ENCODE assay signal across 9 cellular contexts in genomic region chr1:160111462-160111861, GRCh38. TPM values are rescaled to one million over a fixed set of nuclear protein-coding genes. Genes with fewer than 3 reads are reported as not detected.
"Had no signal": no experiment of that assay in that cellular context is flagged by ENCODE, and none has a peak within 500 bp of the region (broad histone marks: within the 10 kb centered on the region; RNA-seq: fewer than 3 reads in every experiment).

No MANE protein-coding gene starts in this region.

RNA-seq across cellular contexts. Expression of gene ATP1A2, which starts 4.1 kb away (rescaled TPM):
- total RNA-seq: activated CD4-positive, alpha-beta memory T cell treated with anti-CD3 and anti-CD28 coated beads, Interleukin-2, amount 10 ng/mL, durations not matched to agents 7 days and 5 days; activated CD4-positive, alpha-beta T cell treated with anti-CD3 and anti-CD28 coated beads for 36 hours; activated CD4-positive, alpha-beta T cell treated with anti-CD3 and anti-CD28 coated beads, Interleukin-2, amount 10 ng/mL, durations not matched to agents 7 days and 5 days; activated CD8-positive, alpha-beta memory T cell treated with anti-CD3 and anti-CD28 coated beads, Interleukin-2, amount 10 ng/mL, durations not matched to agents 7 days and 5 days; activated CD8-positive, alpha-beta T cell treated with anti-CD3 and anti-CD28 coated beads, Interleukin-2, amount 10 ng/mL, durations not matched to agents 7 days and 5 days; activated naive CD8-positive, alpha-beta T cell treated with anti-CD3 and anti-CD28 coated beads, Interleukin-2, amount 10 ng/mL, durations not matched to agents 7 days and 5 days; activated T-helper 2 cell treated with anti-CD3 and anti-CD28 coated beads, Interferon-gamma antibody, Interleukin-2, Interleukin-4, amounts not matched to agents 10 μg/mL and 5 μg/mL and 100 μg/mL, durations not matched to agents 14 hours and 24 hours and 36 hours; bronchial epithelial cell had no signal

RNA-seq across cellular contexts. Expression of gene KCNJ9, which starts 30.1 kb away (rescaled TPM):
- total RNA-seq: activated CD4-positive, alpha-beta memory T cell treated with anti-CD3 and anti-CD28 coated beads, Interleukin-2, amount 10 ng/mL, durations not matched to agents 7 days and 5 days; activated CD4-positive, alpha-beta T cell treated with anti-CD3 and anti-CD28 coated beads, Interleukin-2, amount 10 ng/mL, durations not matched to agents 7 days and 5 days; activated CD8-positive, alpha-beta memory T cell treated with anti-CD3 and anti-CD28 coated beads, Interleukin-2, amount 10 ng/mL, durations not matched to agents 7 days and 5 days; activated CD8-positive, alpha-beta T cell treated with anti-CD3 and anti-CD28 coated beads, Interleukin-2, amount 10 ng/mL, durations not matched to agents 7 days and 5 days; activated naive CD8-positive, alpha-beta T cell treated with anti-CD3 and anti-CD28 coated beads, Interleukin-2, amount 10 ng/mL, durations not matched to agents 7 days and 5 days; activated T-helper 2 cell treated with anti-CD3 and anti-CD28 coated beads, Interferon-gamma antibody, Interleukin-2, Interleukin-4, amounts not matched to agents 10 μg/mL and 5 μg/mL and 100 μg/mL, durations not matched to agents 14 hours and 24 hours and 36 hours had no signal

RNA-seq across cellular contexts. Expression of gene ATP1A4, which starts 39.9 kb away (rescaled TPM):
- total RNA-seq: activated CD4-positive, alpha-beta T cell treated with anti-CD3 and anti-CD28 coated beads for 36 hours; activated CD4-positive, alpha-beta T cell treated with anti-CD3 and anti-CD28 coated beads, Interleukin-2, amount 10 ng/mL, durations not matched to agents 7 days and 5 days; activated CD8-positive, alpha-beta T cell treated with anti-CD3 and anti-CD28 coated beads, Interleukin-2, amount 10 ng/mL, durations not matched to agents 7 days and 5 days; activated naive CD8-positive, alpha-beta T cell treated with anti-CD3 and anti-CD28 coated beads, Interleukin-2, amount 10 ng/mL, durations not matched to agents 7 days and 5 days; ascending aorta; bronchial epithelial cell had no signal

RNA-seq across cellular contexts. Expression of gene KCNJ10, which starts 41.5 kb away (rescaled TPM):
- total RNA-seq: activated CD4-positive, alpha-beta memory T cell treated with anti-CD3 and anti-CD28 coated beads, Interleukin-2, amount 10 ng/mL, durations not matched to agents 7 days and 5 days; activated CD4-positive, alpha-beta T cell treated with anti-CD3 and anti-CD28 coated beads, Interleukin-2, amount 10 ng/mL, durations not matched to agents 7 days and 5 days; activated CD8-positive, alpha-beta memory T cell treated with anti-CD3 and anti-CD28 coated beads, Interleukin-2, amount 10 ng/mL, durations not matched to agents 7 days and 5 days; activated CD8-positive, alpha-beta T cell treated with anti-CD3 and anti-CD28 coated beads, Interleukin-2, amount 10 ng/mL, durations not matched to agents 7 days and 5 days; activated naive CD8-positive, alpha-beta T cell treated with anti-CD3 and anti-CD28 coated beads, Interleukin-2, amount 10 ng/mL, durations not matched to agents 7 days and 5 days; activated T-helper 2 cell treated with anti-CD3 and anti-CD28 coated beads, Interferon-gamma antibody, Interleukin-2, Interleukin-4, amounts not matched to agents 10 μg/mL and 5 μg/mL and 100 μg/mL, durations not matched to agents 14 hours and 24 hours and 36 hours; ascending aorta; bronchial epithelial cell had no signal
